8 cellular contexts compared by ENCODE assay signal in genomic region chr22:31080164-31080847, GRCh38. TPM values are rescaled to one million over a fixed set of nuclear protein-coding genes. Genes with fewer than 3 reads are reported as not detected.
DNase-seq lines count a peak whose midpoint lies in the region; ATAC-seq, FAIRE-seq and TF ChIP-seq lines count a peak whose summit lies in the region.

No MANE protein-coding gene starts in this region.

- ATAC-seq in left ventricle myocardium superior (no peak), HepG2 (no peak)

- in situ Hi-C loops in HepG2 (cut with HindIII; ENCODE audit: extremely low pct_ligation_motif_present, low pct_unique_long_range_greater_than_20kb): loop anchor here (5.0 kb wide), 1 partner anchor 113 kb away; the partner anchor contains the start of genes MORC2 and TUG1

- POLR2A ChIA-PET in HepG2 (lab: Yijun Ruan, JAX): interaction anchor here (0.5 to 6.5 kb wide), 19 partner anchors 9 to 266 kb away, joined by 3 to 113 read pairs (median 4); partner anchors contain the start of genes MORC2, PATZ1, SELENOM and TUG1

- no peak overlapping the region for H2AFZ ChIP-seq in HepG2 (ENCODE audit: low read length)

- H3K9me3 Mint-ChIP-seq in type B pancreatic cell: no peaks in the 10 kb centered on the region

- peaks cover 30% of the 10 kb centered on the region for H3K4me1 Mint-ChIP-seq in type B pancreatic cell (ENCODE audit: unreplicated experiment)

- BruUV-seq in HepG2 (replicated peaks; lab: Mats Ljungman, UMichigan): TSS peak; percentile 92

- FAIRE-seq in HepG2 (lab: Jason Lieb, UNC): no peak

- H3K4me3 Mint-ChIP-seq in type B pancreatic cell: peak overlapping the region; percentile 96

- H3K27me3 Mint-ChIP-seq in type B pancreatic cell: no peaks in the 10 kb centered on the region

- DNase-seq in cardiac muscle cell (ENCODE audit: low read depth in 1 of 2, low spot score in 1 of 2) (no peak), left ventricle myocardium superior (no peak), adipocyte (ENCODE audit: low read depth) (no peak), HepG2 (ENCODE audit: low spot score) (no peak), type B pancreatic cell (ENCODE audit: extremely low spot score, unreplicated experiment) (no peak), NCI-H1436 (lab: John Stamatoyannopoulos, UW) (no peak)
- DNase-seq in effector CD4-positive, alpha-beta T cell: no peak
- no peak for DNase-seq in stimulated activated naive CD4-positive, alpha-beta T cell treated with Interleukin-2 at 50 U/mL for 16 hours (lab: John Stamatoyannopoulos, UW)

- TF ChIP-seq EP300 in HepG2 (IDR thresholded peaks at IDR 0.05; ENCODE audit: low read depth in 2 of 2, low read length in 2 of 2) (no peak), HepG2 (CRISPR knock-in tag; IDR thresholded peaks at IDR 0.05; ENCODE audit: borderline replicate concordance) (no peak)

- CTCF ChIA-PET in HepG2 (lab: Yijun Ruan, JAX; ENCODE audit: low intra/inter-chr PET ratio, low total read pairs): no interaction called here

- peak overlapping the region; percentile 98 for H3K27ac Mint-ChIP-seq in type B pancreatic cell

- no peaks in the 10 kb centered on the region for H3K36me3 Mint-ChIP-seq in type B pancreatic cell

- peaks cover 3% of the 10 kb centered on the region for H3K79me2 ChIP-seq in HepG2 (ENCODE audit: insufficient read depth, low read length)

- TF ChIP-seq CTCF in cardiac muscle cell (IDR thresholded peaks at IDR 0.05; ENCODE audit: low read depth, low read length) (no peak), HepG2 (CRISPR knock-in tag; IDR thresholded peaks at IDR 0.05) (no peak; the same call in 1 of the 2 replicates), type B pancreatic cell (conservative IDR thresholded peaks at IDR 0.05) (no peak)

- no peak for TF ChIP-seq RAD21 in HepG2 (CRISPR knock-in tag; IDR thresholded peaks at IDR 0.05)

- no peak for TF ChIP-seq POLR2A in HepG2 (IDR thresholded peaks at IDR 0.05; ENCODE audit: insufficient read depth in 1 of 2, low read depth in 2 of 2, low read length in 2 of 2)

- H3K4me1 ChIP-seq in cardiac muscle cell (ENCODE audit: low read depth): no peaks in the 10 kb centered on the region
- peaks cover 42% of the 10 kb centered on the region for H3K4me1 ChIP-seq in adipocyte (ENCODE audit: control insufficient read depth, insufficient read depth, low read length)
- H3K4me1 ChIP-seq in HepG2 (ENCODE audit: insufficient read depth, low read length): peaks cover 47% of the 10 kb centered on the region

- WGBS in HepG2 (ENCODE audit: low lambda C conversion rate): 55% methylated on average over 4 of the region's 5 CpGs

- H3K9ac ChIP-seq in adipocyte (ENCODE audit: low read length) (peak overlapping the region; percentile 93), HepG2 (ENCODE audit: insufficient read depth, low read depth, low read length) (peak overlapping the region; percentile 80)

- H3K4me3 ChIP-seq in cardiac muscle cell: peak overlapping the region; percentile 96
- H3K4me3 ChIP-seq in adipocyte (ENCODE audit: low read length): peak overlapping the region; percentile 91
- H3K4me3 ChIP-seq in HepG2 (replicated peaks in 1 of 3; ENCODE audit: insufficient read depth in 1 of 3, low read depth in 2 of 3, low read length in 3 of 3): peak overlapping the region; percentile 71 to 92 (median 89)

- H3K27ac ChIP-seq in cardiac muscle cell (peak overlapping the region; percentile 97), HepG2 (ENCODE audit: extremely low read length, insufficient read depth, low read length) (peak overlapping the region; percentile 74)

- H3K27me3 ChIP-seq in cardiac muscle cell (no peaks in the 10 kb centered on the region), adipocyte (replicated peaks; ENCODE audit: control insufficient read depth, insufficient read depth, low read length) (no peaks in the 10 kb centered on the region), HepG2 (ENCODE audit: control insufficient read depth in 1 of 2, insufficient read depth in 2 of 2, low read length in 2 of 2) (no peaks in the 10 kb centered on the region; a peak in 1 of 5 replicates)

- H3K9me3 ChIP-seq in cardiac muscle cell (ENCODE audit: low read depth) (no peaks in the 10 kb centered on the region), adipocyte (ENCODE audit: control insufficient read depth, low read length) (no peaks in the 10 kb centered on the region), HepG2 (ENCODE audit: low read length) (no peaks in the 10 kb centered on the region)

- H4K20me1 ChIP-seq in HepG2 (ENCODE audit: insufficient read depth, low read length): no peaks in the 10 kb centered on the region

- intact Hi-C loops in left ventricle myocardium superior (cut with micrococcal nuclease) (loop anchor here (5.0 kb wide), 1 partner anchor 133 kb away; no protein-coding TSS in a partner anchor), HepG2 (cut with micrococcal nuclease; ENCODE audit: unreplicated experiment) (loop anchor here (5.0 kb wide), 3 partner anchors 98 to 133 kb away; partner anchors contain the start of genes MORC2 and TUG1)

- peak overlapping the region; percentile 93 for H3K4me2 ChIP-seq in HepG2 (ENCODE audit: low read depth, low read length)

- no peaks in the 10 kb centered on the region for H3K36me3 ChIP-seq in cardiac muscle cell
- no peaks in the 10 kb centered on the region for H3K36me3 ChIP-seq in adipocyte (ENCODE audit: control insufficient read depth, insufficient read depth, low read length, severe bottlenecking)
- H3K36me3 ChIP-seq in HepG2 (replicated peaks in 1 of 2; ENCODE audit: control insufficient read depth in 1 of 2, insufficient read depth in 2 of 2, low read length in 2 of 2): peaks cover 2 to 6% of the 10 kb centered on the region in 2 experiments; a peak in 1 of 5 replicates

RNA-seq across cellular contexts. Expression of gene SMTN, which starts 0.8 kb away (rescaled TPM):
- total RNA-seq in cardiac muscle cell (29.0 and 72.0 TPM in 2 replicates), left ventricle myocardium superior (278 TPM), HepG2 (2016; rRNA removed; fragmentation: Illumina TruSeq; extraction: Trizol) (6.9 and 14.7 TPM in 2 replicates), type B pancreatic cell (ENCODE audit: low replicate concordance) (27.1 and 54.0 TPM in 2 replicates)
- polyA plus RNA-seq in cardiac muscle cell (33.9 and 54.0 TPM in 2 replicates), HepG2 (2011; rRNA removed) (24.2 and 26.1 TPM in 2 replicates)
- 2.5 and 3.0 TPM in 2 replicates for total RNA-seq in HepG2 (2016; cell fraction: cytosol; rRNA removed; fragmentation: Illumina TruSeq; extraction: Trizol; ENCODE audit: low read depth)
- total RNA-seq in HepG2 (2016; cell fraction: insoluble cytoplasmic fraction; rRNA removed; fragmentation: Illumina TruSeq; extraction: Trizol): 5.5 and 15.8 TPM in 2 replicates
- total RNA-seq in HepG2 (2016; cell fraction: membrane; rRNA removed; fragmentation: Illumina TruSeq; extraction: Trizol): 7.5 and 8.5 TPM in 2 replicates
- 17.4 and 23.6 TPM in 2 replicates for total RNA-seq in HepG2 (2016; cell fraction: nucleus; rRNA removed; fragmentation: Illumina TruSeq; extraction: Trizol)
- 10.8 and 14.8 TPM in 2 replicates for polyA plus RNA-seq in HepG2 (2011; cell fraction: cytosol; rRNA removed)
- polyA plus RNA-seq in HepG2 (2011; cell fraction: nucleus; rRNA removed): 129 and 177 TPM in 2 replicates
- 16.2 and 21.3 TPM in 2 replicates for polyA plus RNA-seq in HepG2 (2012)
- polyA plus RNA-seq in HepG2 (2016; cell fraction: cytosol; fragmentation: Illumina TruSeq; extraction: Trizol; ENCODE audit: low read depth): 2.3 and 3.6 TPM in 2 replicates
- polyA plus RNA-seq in HepG2 (2016; cell fraction: insoluble cytoplasmic fraction; fragmentation: Illumina TruSeq; extraction: Trizol; ENCODE audit: low read depth): 6.1 and 9.7 TPM in 2 replicates
- 5.1 and 6.6 TPM in 2 replicates for polyA plus RNA-seq in HepG2 (2016; cell fraction: membrane; fragmentation: Illumina TruSeq; extraction: Trizol; ENCODE audit: low read depth)
- polyA plus RNA-seq in HepG2 (2016; cell fraction: nucleus; fragmentation: Illumina TruSeq; extraction: Trizol; ENCODE audit: insufficient read depth, low read depth): 48.9 and 50.6 TPM in 2 replicates
- 5.1 and 18.8 TPM in 2 replicates for polyA minus RNA-seq in HepG2 (2011; rRNA and poly(A)+ RNA removed; ENCODE audit: low replicate concordance)
- 11.6 and 13.2 TPM in 2 replicates for polyA minus RNA-seq in HepG2 (2011; cell fraction: cytosol; rRNA and poly(A)+ RNA removed)
- polyA minus RNA-seq in HepG2 (2011; cell fraction: nucleus; rRNA and poly(A)+ RNA removed): 28.8 and 31.8 TPM in 2 replicates

RNA-seq across cellular contexts. Expression of gene SELENOM, which starts 27.1 kb away (rescaled TPM):
- total RNA-seq in cardiac muscle cell (88.8 and 111 TPM in 2 replicates), left ventricle myocardium superior (32.9 TPM), HepG2 (2016; rRNA removed; fragmentation: Illumina TruSeq; extraction: Trizol) (2.4 and 4.1 TPM in 2 replicates), type B pancreatic cell (ENCODE audit: low replicate concordance) (13.7 and 22.4 TPM in 2 replicates)
- polyA plus RNA-seq in cardiac muscle cell (84.0 and 97.4 TPM in 2 replicates), HepG2 (2011; rRNA removed) (4.3 and 5.5 TPM in 2 replicates)
- total RNA-seq in HepG2 (2016; cell fraction: cytosol; rRNA removed; fragmentation: Illumina TruSeq; extraction: Trizol; ENCODE audit: low read depth): 1.9 and 4.6 TPM in 2 replicates
- 1.6 and 3.5 TPM in 2 replicates for total RNA-seq in HepG2 (2016; cell fraction: insoluble cytoplasmic fraction; rRNA removed; fragmentation: Illumina TruSeq; extraction: Trizol)
- 1.9 and 2.9 TPM in 2 replicates for total RNA-seq in HepG2 (2016; cell fraction: membrane; rRNA removed; fragmentation: Illumina TruSeq; extraction: Trizol)
- total RNA-seq in HepG2 (2016; cell fraction: nucleus; rRNA removed; fragmentation: Illumina TruSeq; extraction: Trizol): 1.5 and 2.6 TPM in 2 replicates
- polyA plus RNA-seq in HepG2 (2011; cell fraction: cytosol; rRNA removed): 5.8 and 12.6 TPM in 2 replicates
- polyA plus RNA-seq in HepG2 (2011; cell fraction: nucleus; rRNA removed): 5.9 and 7.6 TPM in 2 replicates
- 2.5 and 2.9 TPM in 2 replicates for polyA plus RNA-seq in HepG2 (2012)
- 3.5 and 5.0 TPM in 2 replicates for polyA plus RNA-seq in HepG2 (2016; cell fraction: cytosol; fragmentation: Illumina TruSeq; extraction: Trizol; ENCODE audit: low read depth)
- polyA plus RNA-seq in HepG2 (2016; cell fraction: insoluble cytoplasmic fraction; fragmentation: Illumina TruSeq; extraction: Trizol; ENCODE audit: low read depth): 2.3 and 2.8 TPM in 2 replicates
- 4.2 and 4.5 TPM in 2 replicates for polyA plus RNA-seq in HepG2 (2016; cell fraction: membrane; fragmentation: Illumina TruSeq; extraction: Trizol; ENCODE audit: low read depth)
- 3.5 and 5.2 TPM in 2 replicates for polyA plus RNA-seq in HepG2 (2016; cell fraction: nucleus; fragmentation: Illumina TruSeq; extraction: Trizol; ENCODE audit: insufficient read depth, low read depth)
- 1.4 and 4.9 TPM in 2 replicates for polyA minus RNA-seq in HepG2 (2011; rRNA and poly(A)+ RNA removed; ENCODE audit: low replicate concordance)
- 1.8 and 2.3 TPM in 2 replicates for polyA minus RNA-seq in HepG2 (2011; cell fraction: cytosol; rRNA and poly(A)+ RNA removed)
- 1.5 and 2.4 TPM in 2 replicates for polyA minus RNA-seq in HepG2 (2011; cell fraction: nucleus; rRNA and poly(A)+ RNA removed)

RNA-seq across cellular contexts. Expression of gene INPP5J, which starts 42.5 kb away (rescaled TPM):
- 19.8 and 25.9 TPM in 2 replicates for total RNA-seq in cardiac muscle cell
- 21.9 and 26.0 TPM in 2 replicates for polyA plus RNA-seq in cardiac muscle cell
- 15.7 TPM for total RNA-seq in left ventricle myocardium superior
- total RNA-seq in HepG2 (2016; rRNA removed; fragmentation: Illumina TruSeq; extraction: Trizol): 0.15 and 0.24 TPM in 2 replicates
- total RNA-seq in HepG2 (2016; cell fraction: cytosol; rRNA removed; fragmentation: Illumina TruSeq; extraction: Trizol; ENCODE audit: low read depth): 0.09 TPM in 1 of 2 replicates, not detected in the other
- 0.42 and 0.45 TPM in 2 replicates for total RNA-seq in HepG2 (2016; cell fraction: insoluble cytoplasmic fraction; rRNA removed; fragmentation: Illumina TruSeq; extraction: Trizol)
- total RNA-seq in HepG2 (2016; cell fraction: membrane; rRNA removed; fragmentation: Illumina TruSeq; extraction: Trizol): 0.34 and 0.40 TPM in 2 replicates
- 0.47 TPM in 2 replicates for total RNA-seq in HepG2 (2016; cell fraction: nucleus; rRNA removed; fragmentation: Illumina TruSeq; extraction: Trizol)
- 1.1 and 1.3 TPM in 2 replicates for polyA plus RNA-seq in HepG2 (2011; rRNA removed)
- 0.41 and 0.62 TPM in 2 replicates for polyA plus RNA-seq in HepG2 (2011; cell fraction: cytosol; rRNA removed)
- 6.2 and 7.6 TPM in 2 replicates for polyA plus RNA-seq in HepG2 (2011; cell fraction: nucleus; rRNA removed)
- polyA plus RNA-seq in HepG2 (2012): 0.30 and 1.7 TPM in 2 replicates
- polyA plus RNA-seq in HepG2 (2016; cell fraction: cytosol; fragmentation: Illumina TruSeq; extraction: Trizol; ENCODE audit: low read depth): 0.11 and 0.18 TPM in 2 replicates
- polyA plus RNA-seq in HepG2 (2016; cell fraction: insoluble cytoplasmic fraction; fragmentation: Illumina TruSeq; extraction: Trizol; ENCODE audit: low read depth): 0.26 and 0.52 TPM in 2 replicates
- 0.27 and 0.29 TPM in 2 replicates for polyA plus RNA-seq in HepG2 (2016; cell fraction: membrane; fragmentation: Illumina TruSeq; extraction: Trizol; ENCODE audit: low read depth)
- 1.9 and 3.2 TPM in 2 replicates for polyA plus RNA-seq in HepG2 (2016; cell fraction: nucleus; fragmentation: Illumina TruSeq; extraction: Trizol; ENCODE audit: insufficient read depth, low read depth)
- 0.88 and 5.2 TPM in 2 replicates for polyA minus RNA-seq in HepG2 (2011; rRNA and poly(A)+ RNA removed; ENCODE audit: low replicate concordance)
- polyA minus RNA-seq in HepG2 (2011; cell fraction: cytosol; rRNA and poly(A)+ RNA removed): 0.35 and 0.49 TPM in 2 replicates
- polyA minus RNA-seq in HepG2 (2011; cell fraction: nucleus; rRNA and poly(A)+ RNA removed): 0.62 and 1.7 TPM in 2 replicates
- 8.7 and 9.3 TPM in 2 replicates for total RNA-seq in type B pancreatic cell (ENCODE audit: low replicate concordance)
